In genomic region chr14:20631023-20631820, GRCh38 we compare ENCODE assay signal across 1 cellular context.
TF ChIP-seq lines count a peak whose summit lies in the region.

No MANE protein-coding gene starts in this region.

TF ChIP-seq in GM23338, 12 proteins besides CTCF, POLR2A, EP300 and RAD21 (continued from another document):
- TF ChIP-seq ZNF462 (CRISPR knock-in tag; IDR thresholded peaks at IDR 0.05), result no peak
- TF ChIP-seq POLR2AphosphoS5 (IDR thresholded peaks at IDR 0.05; ENCODE audit: low read depth), result no peak
- TF ChIP-seq JUNB (IDR thresholded peaks at IDR 0.05; ENCODE audit: unreplicated experiment), result no peak
- no peak for TF ChIP-seq NANOG (IDR thresholded peaks at IDR 0.05; ENCODE audit: borderline replicate concordance)
- no peak for TF ChIP-seq STAT1 (IDR thresholded peaks at IDR 0.05; ENCODE audit: unreplicated experiment)
- no peak for TF ChIP-seq CREB1 (CRISPR knock-in tag; IDR thresholded peaks at IDR 0.05; ENCODE audit: low read depth)
- no peak for TF ChIP-seq ZNF114 (CRISPR knock-in tag; IDR thresholded peaks at IDR 0.05)
- no peak for TF ChIP-seq EZH2 (IDR thresholded peaks at IDR 0.05; ENCODE audit: low read depth, unreplicated experiment)
